37 cellular contexts compared by ENCODE assay signal in the genomic region with DNA sequence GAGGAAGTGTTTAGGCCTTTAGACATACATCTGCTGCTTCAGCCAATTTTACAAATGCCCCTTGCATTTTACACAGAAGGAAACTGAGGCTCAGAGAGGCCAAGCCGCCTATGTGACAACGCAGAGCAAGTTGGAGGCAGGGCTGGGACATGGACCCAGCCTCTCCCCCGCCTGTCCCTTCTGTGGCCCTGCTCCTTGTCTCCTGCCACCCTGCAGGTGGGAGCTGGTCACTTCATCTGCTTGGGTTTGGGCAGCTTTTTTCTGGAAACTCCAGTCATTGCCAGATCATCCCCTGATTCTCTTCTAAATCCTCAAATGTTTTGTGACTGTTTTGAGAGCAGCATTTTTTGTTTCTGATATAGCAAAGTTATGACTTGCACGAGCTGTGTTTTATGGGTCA.
"Had no signal": no experiment of that assay in that cellular context is flagged by ENCODE, and none has a peak within 500 bp of the region (broad histone marks: within the 10 kb centered on the region; RNA-seq: fewer than 3 reads in every experiment).

No MANE protein-coding gene starts in this region.

- H3K9me3 Mint-ChIP-seq: activated B cell treated with CpG ODN at 0.5 μM for 24 hours; activated CD4-positive, alpha-beta memory T cell treated with anti-CD3 and anti-CD28 coated beads for 36 hours; activated CD4-positive, alpha-beta T cell treated with anti-CD3 and anti-CD28 coated beads, Interleukin-2, amount 10 ng/mL, durations not matched to agents 24 days and 14 days; activated CD8-positive, alpha-beta T cell treated with anti-CD3 and anti-CD28 coated beads for 36 hours; activated naive CD4-positive, alpha-beta T cell treated with anti-CD3 and anti-CD28 coated beads for 36 hours; activated naive CD4-positive, alpha-beta T cell treated with anti-CD3 and anti-CD28 coated beads, Interleukin-2, amount 50 U/mL, for 72 hours; activated naive CD8-positive, alpha-beta T cell treated with anti-CD3 and anti-CD28 coated beads for 36 hours; activated T-cell treated with anti-CD3 and anti-CD28 coated beads, Interleukin-2, amount 50 U/mL, for 4 hours; activated T-cell treated with anti-CD3 and anti-CD28 coated beads, Interleukin-2, amount 50 U/mL, for 72 hours; activated T-helper 1 cell treated with anti-CD3 and anti-CD28 coated beads, Interleukin-12 subunit alpha, Interleukin-12 subunit beta, Interleukin-2, Interleukin-4 antibody, amounts not matched to agents 30 ng/mL and 10 ng/mL and 1 ng/mL, durations not matched to agents 14 hours and 24 hours and 36 hours; activated T-helper 17 cell treated with anti-CD3 and anti-CD28 coated beads, Interleukin-2, amount 50 U/mL, for 72 hours; T-helper 1 cell treated with Interleukin-12 subunit alpha and Interleukin-12 subunit beta and Interleukin-4 antibody, amounts not matched to agents 30 μg/mL and 1 μg/mL, for 36 hours; T-helper 2 cell treated with Interferon-gamma antibody and Interleukin-4, amounts not matched to agents 5 μg/mL and 100 μg/mL, for 36 hours had no signal

- H3K27ac ChIP-seq: adrenal gland, body of pancreas, brain microvascular endothelial cell, breast epithelium, VCaP had no signal

- H3K27ac Mint-ChIP-seq: activated B cell treated with CpG ODN at 0.5 μM for 24 hours; activated CD4-positive, alpha-beta memory T cell treated with anti-CD3 and anti-CD28 coated beads for 36 hours; activated CD4-positive, alpha-beta T cell treated with anti-CD3 and anti-CD28 coated beads, Interleukin-2, amount 10 ng/mL, durations not matched to agents 24 days and 14 days; activated CD8-positive, alpha-beta T cell treated with anti-CD3 and anti-CD28 coated beads for 36 hours; activated naive CD4-positive, alpha-beta T cell treated with anti-CD3 and anti-CD28 coated beads for 36 hours; activated naive CD4-positive, alpha-beta T cell treated with anti-CD3 and anti-CD28 coated beads, Interleukin-2, amount 50 U/mL, for 72 hours; activated naive CD8-positive, alpha-beta T cell treated with anti-CD3 and anti-CD28 coated beads for 36 hours; activated T-cell treated with anti-CD3 and anti-CD28 coated beads, Interleukin-2, amount 50 U/mL, for 72 hours; activated T-helper 1 cell treated with anti-CD3 and anti-CD28 coated beads, Interleukin-12 subunit alpha, Interleukin-12 subunit beta, Interleukin-2, Interleukin-4 antibody, amounts not matched to agents 30 ng/mL and 10 ng/mL and 1 ng/mL, durations not matched to agents 14 hours and 24 hours and 36 hours; activated T-helper 17 cell treated with anti-CD3 and anti-CD28 coated beads, Interleukin-2, amount 50 U/mL, for 72 hours; T-helper 1 cell treated with Interleukin-12 subunit alpha and Interleukin-12 subunit beta and Interleukin-4 antibody, amounts not matched to agents 30 μg/mL and 1 μg/mL, for 36 hours; T-helper 2 cell treated with Interferon-gamma antibody and Interleukin-4, amounts not matched to agents 5 μg/mL and 100 μg/mL, for 36 hours had no signal

- DNase-seq: activated B cell treated with CpG ODN at 0.5 μM for 24 hours; activated CD4-positive, alpha-beta memory T cell treated with anti-CD3 and anti-CD28 coated beads for 36 hours; activated CD4-positive, alpha-beta T cell treated with anti-CD3 and anti-CD28 coated beads for 4 hours; activated CD4-positive, alpha-beta T cell treated with anti-CD3 and anti-CD28 coated beads, Interleukin-2, amount 10 ng/mL, durations not matched to agents 24 days and 14 days; activated CD4-positive, alpha-beta T cell treated with anti-CD3 and anti-CD28 coated beads, Interleukin-2, amount 50 U/mL, for 1 hour; activated CD4-positive, alpha-beta T cell treated with anti-CD3 and anti-CD28 coated beads, Interleukin-2, amount 50 U/mL, for 4 hours; activated CD4-positive, CD25-positive, alpha-beta regulatory T cell treated with anti-CD3 and anti-CD28 coated beads, Interleukin-2, amount 50 U/mL, for 72 hours; activated CD8-positive, alpha-beta memory T cell treated with anti-CD3 and anti-CD28 coated beads, Interleukin-2, amount 50 U/mL, for 4 hours; activated CD8-positive, alpha-beta T cell treated with anti-CD3 and anti-CD28 coated beads for 36 hours; activated effector memory CD4-positive, alpha-beta T cell treated with anti-CD3 and anti-CD28 coated beads, Interleukin-2, amount 50 U/mL, for 16 hours; activated gamma-delta T cell treated with Interleukin-2 at 50 U/mL for 16 hours; activated naive CD4-positive, alpha-beta T cell; activated naive CD4-positive, alpha-beta T cell treated with anti-CD3 and anti-CD28 coated beads for 36 hours; activated naive CD4-positive, alpha-beta T cell treated with anti-CD3 and anti-CD28 coated beads, Interleukin-2, amount 50 U/mL, for 16 hours; activated naive CD8-positive, alpha-beta T cell treated with anti-CD3 and anti-CD28 coated beads for 36 hours; activated T-cell treated with anti-CD3 and anti-CD28 coated beads for 4 hours; activated T-cell treated with anti-CD3 and anti-CD28 coated beads, Interleukin-2, amount 50 U/mL, for 1 hour; activated T-cell treated with anti-CD3 and anti-CD28 coated beads, Interleukin-2, amount 50 U/mL, for 4 hours; activated T-cell treated with anti-CD3 and anti-CD28 coated beads, Interleukin-2, amount 50 U/mL, for 72 hours; adrenal gland; amniotic stem cell; aorta; body of pancreas; brain microvascular endothelial cell; central memory CD4-positive, alpha-beta T cell; T-helper 1 cell; T-helper 2 cell; T-helper 9 cell had no signal

- H3K4me1 ChIP-seq: adrenal gland, body of pancreas, breast epithelium had no signal

- H3K4me3 Mint-ChIP-seq: activated B cell treated with CpG ODN at 0.5 μM for 24 hours; activated CD4-positive, alpha-beta memory T cell treated with anti-CD3 and anti-CD28 coated beads for 36 hours; activated CD4-positive, alpha-beta T cell treated with anti-CD3 and anti-CD28 coated beads, Interleukin-2, amount 10 ng/mL, durations not matched to agents 24 days and 14 days; activated CD8-positive, alpha-beta T cell treated with anti-CD3 and anti-CD28 coated beads for 36 hours; activated naive CD4-positive, alpha-beta T cell treated with anti-CD3 and anti-CD28 coated beads for 36 hours; activated naive CD8-positive, alpha-beta T cell treated with anti-CD3 and anti-CD28 coated beads for 36 hours; activated T-cell treated with anti-CD3 and anti-CD28 coated beads, Interleukin-2, amount 50 U/mL, for 4 hours; activated T-cell treated with anti-CD3 and anti-CD28 coated beads, Interleukin-2, amount 50 U/mL, for 72 hours; activated T-helper 1 cell treated with anti-CD3 and anti-CD28 coated beads, Interleukin-12 subunit alpha, Interleukin-12 subunit beta, Interleukin-2, Interleukin-4 antibody, amounts not matched to agents 30 ng/mL and 10 ng/mL and 1 ng/mL, durations not matched to agents 14 hours and 24 hours and 36 hours; activated T-helper 17 cell treated with anti-CD3 and anti-CD28 coated beads, Interleukin-2, amount 50 U/mL, for 72 hours; T-helper 1 cell treated with Interleukin-12 subunit alpha and Interleukin-12 subunit beta and Interleukin-4 antibody, amounts not matched to agents 30 μg/mL and 1 μg/mL, for 36 hours; T-helper 2 cell treated with Interferon-gamma antibody and Interleukin-4, amounts not matched to agents 5 μg/mL and 100 μg/mL, for 36 hours had no signal

- H3K36me3 Mint-ChIP-seq: activated CD4-positive, alpha-beta memory T cell treated with anti-CD3 and anti-CD28 coated beads for 36 hours; activated naive CD4-positive, alpha-beta T cell treated with anti-CD3 and anti-CD28 coated beads, Interleukin-2, amount 50 U/mL, for 72 hours; activated naive CD8-positive, alpha-beta T cell treated with anti-CD3 and anti-CD28 coated beads for 36 hours had no signal

- H3K27me3 ChIP-seq: adrenal gland, body of pancreas, brain microvascular endothelial cell had no signal

- ATAC-seq: activated CD8-positive, alpha-beta T cell treated with anti-CD3 and anti-CD28 coated beads for 36 hours; activated naive CD4-positive, alpha-beta T cell treated with anti-CD3 and anti-CD28 coated beads, Interleukin-2, amount 50 U/mL, for 72 hours; activated T-cell treated with anti-CD3 and anti-CD28 coated beads, Interleukin-2, amount 50 U/mL, for 4 hours; activated T-cell treated with anti-CD3 and anti-CD28 coated beads, Interleukin-2, amount 50 U/mL, for 72 hours; activated T-helper 17 cell treated with anti-CD3 and anti-CD28 coated beads, Interleukin-2, amount 50 U/mL, for 72 hours; body of pancreas had no signal

- H3K4me1 Mint-ChIP-seq: activated B cell treated with CpG ODN at 0.5 μM for 24 hours; activated CD4-positive, alpha-beta T cell treated with anti-CD3 and anti-CD28 coated beads, Interleukin-2, amount 10 ng/mL, durations not matched to agents 24 days and 14 days; activated naive CD8-positive, alpha-beta T cell treated with anti-CD3 and anti-CD28 coated beads for 36 hours; activated T-helper 17 cell treated with anti-CD3 and anti-CD28 coated beads, Interleukin-2, amount 50 U/mL, for 72 hours had no signal

- FAIRE-seq: astrocyte, TTC549 had no signal

- H3K9me3 ChIP-seq: adrenal gland, body of pancreas, breast epithelium had no signal

- H3K4me3 ChIP-seq: adrenal gland, body of pancreas, breast epithelium had no signal

- H3K36me3 ChIP-seq: adrenal gland, brain microvascular endothelial cell, breast epithelium had no signal
